In the genomic region with DNA sequence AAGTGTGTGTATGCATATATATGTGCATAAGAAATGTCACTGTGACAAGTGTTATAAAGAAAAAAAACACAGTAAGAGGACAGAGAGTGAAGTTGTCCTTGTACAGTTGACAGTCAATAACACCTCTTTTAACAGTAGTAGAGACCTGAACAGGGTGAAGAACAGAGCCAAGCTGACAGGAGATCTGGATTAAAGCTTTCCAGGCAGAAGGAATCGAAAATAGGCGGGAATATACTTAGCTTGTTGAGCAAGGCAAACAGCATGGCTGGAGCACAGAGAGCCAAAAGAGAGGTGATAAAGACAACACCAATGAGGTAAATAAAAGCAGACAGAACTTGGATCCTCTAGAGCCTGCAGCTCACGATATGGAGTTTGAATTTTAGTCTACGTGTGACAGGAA, we compare ENCODE assay signal across 15 cellular contexts.
DNase-seq lines count a peak whose midpoint lies in the region; ATAC-seq and TF ChIP-seq lines count a peak whose summit lies in the region.
"Had no signal": no experiment of that assay in that cellular context is flagged by ENCODE, and none has a peak within 500 bp of the region (broad histone marks: within the 10 kb centered on the region; RNA-seq: fewer than 3 reads in every experiment).

No MANE protein-coding gene starts in this region.

- peaks cover 4% of the 10 kb centered on the region for H3K79me1 ChIP-seq in mesenchymal stem cell (replicated peaks; ENCODE audit: low read length, poor library complexity, severe bottlenecking)

- no peaks in the 10 kb centered on the region for H3K9me3 ChIP-seq in CD4-positive, CD25-positive, alpha-beta regulatory T cell (ENCODE audit: control insufficient read depth in 2 of 2, low read length in 2 of 2)
- H3K9me3 ChIP-seq in effector memory CD4-positive, alpha-beta T cell (ENCODE audit: control insufficient read depth, low read length) = no peaks in the 10 kb centered on the region
- H3K9me3 ChIP-seq in prostate gland = no peaks in the 10 kb centered on the region
- no peaks in the 10 kb centered on the region for H3K9me3 ChIP-seq in mesenchymal stem cell (ENCODE audit: control insufficient read depth, low read length)

- H3K27me3 ChIP-seq in CD4-positive, CD25-positive, alpha-beta regulatory T cell (ENCODE audit: control insufficient read depth, insufficient read depth, low read length) = no peaks in the 10 kb centered on the region
- H3K27me3 ChIP-seq in GM23338 (ENCODE audit: insufficient read depth) (no peaks in the 10 kb centered on the region), prostate gland (replicated peaks; ENCODE audit: insufficient read depth) (no peaks in the 10 kb centered on the region), mesenchymal stem cell (ENCODE audit: control insufficient read depth in 1 of 2, insufficient read depth in 1 of 2, low read length in 2 of 2) (no peaks in the 10 kb centered on the region)
- no peaks in the 10 kb centered on the region for H3K27me3 ChIP-seq in effector memory CD4-positive, alpha-beta T cell (replicated peaks; ENCODE audit: control insufficient read depth, insufficient read depth, low read length, poor library complexity, severe bottlenecking)

- no peak overlapping the region for H3K4ac ChIP-seq in mesenchymal stem cell (ENCODE audit: low read depth in 1 of 2, low read length in 2 of 2)

- H3K14ac ChIP-seq in mesenchymal stem cell (ENCODE audit: low read length in 2 of 2) = no peak overlapping the region

- no peak for TF ChIP-seq POLR2A in prostate gland (IDR thresholded peaks at IDR 0.05)

- no peak overlapping the region for H2BK15ac ChIP-seq in mesenchymal stem cell (ENCODE audit: low read depth, poor library complexity, severe bottlenecking)

- H3K18ac ChIP-seq in mesenchymal stem cell (ENCODE audit: low read depth in 1 of 2, low read length in 2 of 2) = no peak overlapping the region

- no peak overlapping the region for H3K4me2 ChIP-seq in GM23338
- H3K4me2 ChIP-seq in mesenchymal stem cell (ENCODE audit: low read length, poor library complexity, severe bottlenecking) = no peak overlapping the region

- H3K27ac ChIP-seq in CD4-positive, CD25-positive, alpha-beta regulatory T cell (ENCODE audit: insufficient read depth, low read length, poor library complexity, severe bottlenecking) = no peak overlapping the region
- H3K27ac ChIP-seq in GM23338 (ENCODE audit: low read depth) (0 out of 2 replicates have a peak overlapping the region, but pooled peaks have one; percentile 52), prostate gland (no peak overlapping the region), mesenchymal stem cell (ENCODE audit: low read length, poor library complexity, severe bottlenecking) (no peak overlapping the region)
- H3K27ac ChIP-seq in effector memory CD4-positive, alpha-beta T cell (ENCODE audit: insufficient read depth, low read length, poor library complexity, severe bottlenecking) = peak overlapping the region; percentile 0

- no peaks in the 10 kb centered on the region for H3F3A ChIP-seq in GM23338 (replicated peaks; ENCODE audit: low read depth)

- ATAC-seq in CD4-positive, CD25-positive, alpha-beta regulatory T cell (ENCODE audit: low read depth in 2 of 2) = no peak
- no peak for ATAC-seq in GM23338
- no peak for ATAC-seq in natural killer cell treated with Interleukin-12 subunit alpha and Interleukin-12 subunit beta and Interleukin-15 and Interleukin-18, amount 100 ng/mL, for 72 hours
- no peak for ATAC-seq in GM21360 (IDR thresholded peaks at IDR 0.05; ENCODE audit: unreplicated experiment)
- no peak for ATAC-seq in GM19455 (IDR thresholded peaks at IDR 0.05; ENCODE audit: unreplicated experiment)
- ATAC-seq: sciatic nerve had no signal

- H3K4me3 Mint-ChIP-seq in CD4-positive, CD25-positive, alpha-beta regulatory T cell = peak overlapping the region in 2 of 4 donors; percentile 28 to 57
- no peak overlapping the region for H3K4me3 Mint-ChIP-seq in GM23338
- H3K4me3 Mint-ChIP-seq in natural killer cell treated with Interleukin-12 subunit alpha and Interleukin-12 subunit beta and Interleukin-15 and Interleukin-18, amount 100 ng/mL, for 72 hours = peak overlapping the region; percentile 0

- TF ChIP-seq CTCF in GM23338 (conservative IDR thresholded peaks at IDR 0.05; ENCODE audit: low read depth in 2 of 2) = no peak
- TF ChIP-seq CTCF in prostate gland (IDR thresholded peaks at IDR 0.05) = no peak

- H3K4me1 ChIP-seq in CD4-positive, CD25-positive, alpha-beta regulatory T cell (ENCODE audit: control insufficient read depth, insufficient read depth, low read length, poor library complexity, severe bottlenecking) = peaks cover 66% of the 10 kb centered on the region
- peaks cover 69% of the 10 kb centered on the region for H3K4me1 ChIP-seq in GM23338 (ENCODE audit: insufficient read depth)
- peaks cover 24% of the 10 kb centered on the region for H3K4me1 ChIP-seq in effector memory CD4-positive, alpha-beta T cell (ENCODE audit: control insufficient read depth, insufficient read depth, low read length, poor library complexity, severe bottlenecking)
- H3K4me1 ChIP-seq in prostate gland (replicated peaks) = no peaks in the 10 kb centered on the region
- H3K4me1 ChIP-seq in mesenchymal stem cell (ENCODE audit: control insufficient read depth, insufficient read depth, low read depth, low read length) = peaks cover 4% of the 10 kb centered on the region

- no peaks in the 10 kb centered on the region for H3K27me3 Mint-ChIP-seq in CD4-positive, CD25-positive, alpha-beta regulatory T cell
- H3K27me3 Mint-ChIP-seq in GM23338 (ENCODE audit: insufficient read depth, low read depth, poor library complexity) = peaks cover 2% of the 10 kb centered on the region
- no peaks in the 10 kb centered on the region for H3K27me3 Mint-ChIP-seq in natural killer cell treated with Interleukin-12 subunit alpha and Interleukin-12 subunit beta and Interleukin-15 and Interleukin-18, amount 100 ng/mL, for 72 hours

- H2BK12ac ChIP-seq in mesenchymal stem cell (ENCODE audit: low read length in 2 of 2) = no peak overlapping the region

- H4K91ac ChIP-seq in mesenchymal stem cell (ENCODE audit: low read length) = no peak overlapping the region

- H3K79me2 ChIP-seq in GM23338 (replicated peaks; ENCODE audit: insufficient read depth) = peaks cover 99% of the 10 kb centered on the region

- H3K36me3 Mint-ChIP-seq in CD4-positive, CD25-positive, alpha-beta regulatory T cell = peaks cover 10% of the 10 kb centered on the region
- H3K36me3 Mint-ChIP-seq in GM23338 (ENCODE audit: low read depth) = no peaks in the 10 kb centered on the region; the same call in 2 of the 3 replicates
- peaks cover 12% of the 10 kb centered on the region for H3K36me3 Mint-ChIP-seq in natural killer cell treated with Interleukin-12 subunit alpha and Interleukin-12 subunit beta and Interleukin-15 and Interleukin-18, amount 100 ng/mL, for 72 hours

- H2BK5ac ChIP-seq in mesenchymal stem cell (ENCODE audit: low read depth, low read length, poor library complexity, severe bottlenecking) = no peak overlapping the region

- intact Hi-C loops in prostate gland (cut with DNase I) = no loop called here

- H3K9ac ChIP-seq in mesenchymal stem cell (ENCODE audit: low read length) = no peak overlapping the region

- peak overlapping the region; percentile 5 to 71 (median 20) for H3K27ac Mint-ChIP-seq in CD4-positive, CD25-positive, alpha-beta regulatory T cell
- no peak overlapping the region for H3K27ac Mint-ChIP-seq in GM23338
- peak overlapping the region in 1 of 2 donors; percentile 60 for H3K27ac Mint-ChIP-seq in natural killer cell treated with Interleukin-12 subunit alpha and Interleukin-12 subunit beta and Interleukin-15 and Interleukin-18, amount 100 ng/mL, for 72 hours

- H3K36me3 ChIP-seq in CD4-positive, CD25-positive, alpha-beta regulatory T cell (ENCODE audit: control insufficient read depth, insufficient read depth, low read length) = peaks cover 3% of the 10 kb centered on the region
- H3K36me3 ChIP-seq in GM23338 (ENCODE audit: insufficient read depth) (no peaks in the 10 kb centered on the region), prostate gland (no peaks in the 10 kb centered on the region), mesenchymal stem cell (ENCODE audit: control insufficient read depth in 1 of 2, insufficient read depth in 2 of 2, low read depth in 1 of 2, low read length in 2 of 2) (peaks cover 4 to 30% of the 10 kb centered on the region in 2 experiments)
- H3K36me3 ChIP-seq in effector memory CD4-positive, alpha-beta T cell (ENCODE audit: control insufficient read depth, insufficient read depth, low read length) = no peaks in the 10 kb centered on the region

- no peaks in the 10 kb centered on the region for H3K9me2 ChIP-seq in GM23338 (ENCODE audit: insufficient read depth)

- WGBS in prostate gland = 85% methylated on average over 4 of the region's 4 CpGs
- 93% methylated on average over 4 of the region's 4 CpGs for WGBS in mesenchymal stem cell

- H3K9me3 Mint-ChIP-seq in CD4-positive, CD25-positive, alpha-beta regulatory T cell = no peaks in the 10 kb centered on the region
- H3K9me3 Mint-ChIP-seq in GM23338 = no peaks in the 10 kb centered on the region
- no peaks in the 10 kb centered on the region for H3K9me3 Mint-ChIP-seq in natural killer cell treated with Interleukin-12 subunit alpha and Interleukin-12 subunit beta and Interleukin-15 and Interleukin-18, amount 100 ng/mL, for 72 hours

- H2BK120ac ChIP-seq in mesenchymal stem cell (ENCODE audit: low read depth, low read length) = no peak overlapping the region

- H3K4me3 ChIP-seq in CD4-positive, CD25-positive, alpha-beta regulatory T cell (ENCODE audit: low read depth, low read length) = peak overlapping the region; percentile 21
- H3K4me3 ChIP-seq in GM23338 (no peak overlapping the region), prostate gland (no peak overlapping the region), mesenchymal stem cell (ENCODE audit: insufficient read depth in 1 of 2, low read depth in 1 of 2, low read length in 2 of 2) (no peak overlapping the region)
- no peak overlapping the region for H3K4me3 ChIP-seq in effector memory CD4-positive, alpha-beta T cell (ENCODE audit: insufficient read depth, low read depth, low read length, poor library complexity, severe bottlenecking)

- H2AFZ ChIP-seq in GM23338 = no peak overlapping the region
- no peak overlapping the region for H2AFZ ChIP-seq in mesenchymal stem cell (ENCODE audit: low read depth, low read length)

- peaks cover 51 to 97% (median 82%) of the 10 kb centered on the region in 4 donors for H3K4me1 Mint-ChIP-seq in CD4-positive, CD25-positive, alpha-beta regulatory T cell
- peaks cover 70% of the 10 kb centered on the region for H3K4me1 Mint-ChIP-seq in GM23338
- peaks cover 68 to 75% of the 10 kb centered on the region in 2 donors for H3K4me1 Mint-ChIP-seq in natural killer cell treated with Interleukin-12 subunit alpha and Interleukin-12 subunit beta and Interleukin-15 and Interleukin-18, amount 100 ng/mL, for 72 hours (ENCODE audit: low read depth in 2 of 2)

- no peak for DNase-seq in CD4-positive, CD25-positive, alpha-beta regulatory T cell
- DNase-seq in GM23338 (ENCODE audit: low spot score) (no peak), prostate gland (ENCODE audit: low spot score) (no peak), mesenchymal stem cell (no peak)
- no peak for DNase-seq in effector memory CD4-positive, alpha-beta T cell
- DNase-seq in natural killer cell treated with Interleukin-12 subunit alpha and Interleukin-12 subunit beta and Interleukin-15 and Interleukin-18, amount 100 ng/mL, for 72 hours (ENCODE audit: low spot score) = no peak
- DNase-seq: activated CD8-positive, alpha-beta memory T cell treated with anti-CD3 and anti-CD28 coated beads, Interleukin-2, amount 50 U/mL, for 48 hours; activated naive CD4-positive, alpha-beta T cell treated with Interleukin-2 at 50 U/mL for 16 hours; foreskin fibroblast; NCI-H146; NCI-H774; occipital lobe had no signal

- no peak overlapping the region for H4K8ac ChIP-seq in mesenchymal stem cell (ENCODE audit: low read length)

- peaks cover 78% of the 10 kb centered on the region for H4K20me1 ChIP-seq in GM23338 (replicated peaks; ENCODE audit: insufficient read depth)

- H3K23ac ChIP-seq in mesenchymal stem cell (ENCODE audit: low read length in 2 of 2) = no peak overlapping the region

- no peak overlapping the region for H2AK5ac ChIP-seq in mesenchymal stem cell (ENCODE audit: low read length, severe bottlenecking)

Comparison
In these comparisons a context has a peak if more than half of its experiments do, and no peak if none do; other contexts are left out.
1. H3K27ac ChIP-seq: peak in GM23338 (single experiment) and effector memory CD4-positive, alpha-beta T cell (single experiment); none in CD4-positive, CD25-positive, alpha-beta regulatory T cell (single experiment), prostate gland (0 of 2) and mesenchymal stem cell (single experiment).